Comparison of ENCODE assay signal across 8 cellular contexts in the genomic region with DNA sequence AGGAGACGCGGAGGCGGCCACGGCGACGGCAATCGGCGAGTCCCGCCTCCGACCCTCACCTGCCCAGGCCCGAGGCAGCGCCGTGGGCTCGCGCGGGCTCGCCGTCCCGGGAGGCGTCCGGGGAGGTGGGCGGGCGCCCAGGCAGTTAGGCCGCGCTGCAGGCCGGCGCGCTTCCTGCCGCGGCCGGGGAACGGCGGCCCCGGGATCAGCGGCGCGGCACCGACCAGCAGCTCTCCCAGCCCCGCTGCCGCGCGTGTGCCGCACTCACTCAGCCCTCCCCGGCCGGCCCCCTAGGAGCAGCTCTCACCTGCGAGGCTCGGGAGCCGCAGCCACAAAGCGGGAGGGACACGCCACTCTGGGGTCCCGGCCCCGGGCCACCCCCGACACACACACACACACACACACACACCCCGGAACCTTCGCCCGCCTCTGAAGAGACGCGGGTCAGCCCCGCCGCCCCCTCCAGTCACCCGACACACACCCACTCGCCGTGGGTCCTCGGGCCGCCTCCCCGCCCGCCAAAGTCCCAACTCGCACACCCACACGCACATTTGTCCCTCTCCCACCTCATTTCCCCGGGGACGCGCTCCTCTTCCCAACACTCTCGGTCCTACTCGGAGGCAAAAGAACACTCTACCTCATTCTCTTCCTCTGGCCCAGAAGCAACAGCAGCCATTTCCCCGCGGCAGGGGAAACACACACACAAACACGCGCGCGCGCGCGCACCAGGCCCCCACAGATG. TPM values are rescaled to one million over a fixed set of nuclear protein-coding genes. Genes with fewer than 3 reads are reported as not detected.
A peak's percentile ranks its signal among the peaks of the same experiment; 100 is the strongest.
DNase-seq lines count a peak whose midpoint lies in the region; ATAC-seq, FAIRE-seq and TF ChIP-seq lines count a peak whose summit lies in the region.

TSS of gene CNOT6L (minus strand) at position 702 of the 742 bp plus-strand sequence. CDS start at position 642, 60 bp downstream.

- DNase-seq in Ammon's horn (ENCODE audit: low spot score) (peak; percentile 75), GM19239 (ENCODE audit: insufficient read length, low spot score) (peak; percentile 41), HL-60 (ENCODE audit: low read depth in 1 of 2, low spot score in 1 of 2) (peak; percentile 40 to 74), SK-MEL-5 (ENCODE audit: low read depth, low spot score) (peak; percentile 27), neuronal stem cell (ENCODE audit: low spot score) (peak; percentile 65), suprapubic skin (ENCODE audit: low spot score in 2 of 2) (peak; percentile 86 to 87)
- peak; percentile 86 for DNase-seq in activated naive CD4-positive, alpha-beta T cell treated with anti-CD3 and anti-CD28 coated beads, Interleukin-2, amount 10 ng/mL, durations not matched to agents 7 days and 5 days

- H3K4me2 ChIP-seq in neuronal stem cell (ENCODE audit: insufficient read depth, low read length, poor library complexity, severe bottlenecking), result peak within 1 kb of the TSS; percentile 98

- 0% methylated on average over 9 of the region's 83 CpGs; no CpG with 5 or more reads in 1 of the 2 donors for WGBS in gastroesophageal sphincter (ENCODE audit: low coverage in 1 of 2), 2 donors
- no CpG with 5 or more reads among the region's 83 CpGs for WGBS in neuronal stem cell (ENCODE audit: extremely low coverage in 2 of 2, insufficient read length in 2 of 2, insufficient replicate concordance in 1 of 2), 2 donors
- 0% methylated on average over 33 of the region's 83 CpGs for WGBS in suprapubic skin

- peaks cover 32% of the 10 kb centered on the region for H3K36me3 Mint-ChIP-seq in activated naive CD4-positive, alpha-beta T cell treated with anti-CD3 and anti-CD28 coated beads, Interleukin-2, amount 10 ng/mL, durations not matched to agents 7 days and 5 days

- peak; percentile 77 for ATAC-seq in gastroesophageal sphincter

- H3K14ac ChIP-seq in neuronal stem cell (ENCODE audit: low read length), result peak within 1 kb of the TSS; percentile 89

- no peak within 1 kb of the TSS for H4K8ac ChIP-seq in neuronal stem cell (ENCODE audit: low read depth, low read length)

- CTCF ChIA-PET in activated naive CD4-positive, alpha-beta T cell treated with anti-CD3 and anti-CD28 coated beads, Interleukin-2, amount 10 ng/mL, durations not matched to agents 7 days and 5 days (lab: Charles Lee), result interaction anchor here (0.7 to 2.8 kb wide), 6 partner anchors 10 to 95 kb away, joined by 4 to 19 read pairs (median 10); partner anchors contain the start of gene MRPL1

- TF ChIP-seq POLR2A in gastroesophageal sphincter (IDR thresholded peaks at IDR 0.05) (peak; percentile 29 to 60), suprapubic skin (IDR thresholded peaks at IDR 0.05) (peak; percentile 24 to 38)

- peak within 1 kb of the TSS; percentile 100 for H3K27ac Mint-ChIP-seq in activated naive CD4-positive, alpha-beta T cell treated with anti-CD3 and anti-CD28 coated beads, Interleukin-2, amount 10 ng/mL, durations not matched to agents 7 days and 5 days

- peaks cover 57% of the 10 kb centered on the region for H3K4me1 Mint-ChIP-seq in activated naive CD4-positive, alpha-beta T cell treated with anti-CD3 and anti-CD28 coated beads, Interleukin-2, amount 10 ng/mL, durations not matched to agents 7 days and 5 days

- peak; percentile 72 for FAIRE-seq in GM19239 (lab: Jason Lieb, UNC)

- no peaks in the 10 kb centered on the region for H3K36me3 ChIP-seq in gastroesophageal sphincter
- no peaks in the 10 kb centered on the region for H3K36me3 ChIP-seq in neuronal stem cell (replicated peaks in 1 of 2; ENCODE audit: control insufficient read depth in 2 of 2, insufficient read depth in 2 of 2, low read length in 2 of 2)
- no peaks in the 10 kb centered on the region for H3K36me3 ChIP-seq in suprapubic skin

- peak within 1 kb of the TSS; percentile 73 for H3K23ac ChIP-seq in neuronal stem cell (ENCODE audit: low read depth, low read length, poor library complexity)

- no peak within 1 kb of the TSS for H2BK120ac ChIP-seq in neuronal stem cell (ENCODE audit: low read depth, low read length)

- H3K27me3 Mint-ChIP-seq in activated naive CD4-positive, alpha-beta T cell treated with anti-CD3 and anti-CD28 coated beads, Interleukin-2, amount 10 ng/mL, durations not matched to agents 7 days and 5 days, result peaks cover 4% of the 10 kb centered on the region

- H3K4me3 ChIP-seq in HL-60 (replicated peaks; ENCODE audit: insufficient read depth, low read length) (peak within 1 kb of the TSS; percentile 57), gastroesophageal sphincter (peak within 1 kb of the TSS; percentile 82 to 85), neuronal stem cell (ENCODE audit: low read length in 2 of 2) (peak within 1 kb of the TSS; percentile 97 to 99), suprapubic skin (peak within 1 kb of the TSS; percentile 99)

- no peaks in the 10 kb centered on the region for H3K27me3 ChIP-seq in HL-60 (ENCODE audit: insufficient read depth, poor library complexity, severe bottlenecking)
- no peaks in the 10 kb centered on the region for H3K27me3 ChIP-seq in gastroesophageal sphincter
- H3K27me3 ChIP-seq in neuronal stem cell (ENCODE audit: control insufficient read depth in 3 of 3, insufficient read depth in 3 of 3, low read depth in 1 of 3, low read length in 3 of 3), result peaks cover 0 to 8% (median 0%) of the 10 kb centered on the region in 3 experiments
- H3K27me3 ChIP-seq in suprapubic skin, result no peaks in the 10 kb centered on the region

- H4K91ac ChIP-seq in neuronal stem cell (ENCODE audit: low read depth, low read length, poor library complexity), result no peak within 1 kb of the TSS

- H2BK15ac ChIP-seq in neuronal stem cell (ENCODE audit: low read length), result peak within 1 kb of the TSS; percentile 58

- peak within 1 kb of the TSS; percentile 88 for H2AK5ac ChIP-seq in neuronal stem cell (ENCODE audit: low read depth, low read length)

- peaks cover 1% of the 10 kb centered on the region for H3K79me1 ChIP-seq in neuronal stem cell (ENCODE audit: low read depth, low read length)

- H3K9me3 ChIP-seq in gastroesophageal sphincter, result no peaks in the 10 kb centered on the region
- no peaks in the 10 kb centered on the region for H3K9me3 ChIP-seq in neuronal stem cell (replicated peaks in 1 of 2; ENCODE audit: control insufficient read depth in 2 of 2, insufficient read depth in 1 of 2, low read depth in 1 of 2, low read length in 2 of 2)
- H3K9me3 ChIP-seq in suprapubic skin, result no peaks in the 10 kb centered on the region

- H3K18ac ChIP-seq in neuronal stem cell (ENCODE audit: low read length), result peak within 1 kb of the TSS; percentile 98

- TF ChIP-seq CTCF in HL-60 (IDR thresholded peaks at IDR 0.05; ENCODE audit: insufficient read depth, low read length) (no peak), gastroesophageal sphincter (IDR thresholded peaks at IDR 0.05) (no peak), suprapubic skin (IDR thresholded peaks at IDR 0.05) (no peak)

- H2AFZ ChIP-seq in neuronal stem cell (ENCODE audit: low read length), result peak within 1 kb of the TSS; percentile 93

- H3K4ac ChIP-seq in neuronal stem cell (ENCODE audit: low read length), result no peak within 1 kb of the TSS

- peak within 1 kb of the TSS; percentile 94 for H3K9ac ChIP-seq in neuronal stem cell (ENCODE audit: low read depth, low read length, poor library complexity)

- peak within 1 kb of the TSS; percentile 3 for H2BK12ac ChIP-seq in neuronal stem cell (ENCODE audit: low read length)

- TF ChIP-seq EP300 in gastroesophageal sphincter (IDR thresholded peaks at IDR 0.05) (no peak), suprapubic skin (IDR thresholded peaks at IDR 0.05) (no peak)

- no peaks in the 10 kb centered on the region for H3K9me3 Mint-ChIP-seq in activated naive CD4-positive, alpha-beta T cell treated with anti-CD3 and anti-CD28 coated beads, Interleukin-2, amount 10 ng/mL, durations not matched to agents 7 days and 5 days

- in situ Hi-C loops in SK-MEL-5 (cut with HindIII; ENCODE audit: low pct_unique_long_range_greater_than_20kb, low sequenced_read_pairs), result no loop called here

- H3K4me1 ChIP-seq in gastroesophageal sphincter (peaks cover 0 to 56% (median 15%) of the 10 kb centered on the region in 3 donors), neuronal stem cell (ENCODE audit: control insufficient read depth in 2 of 2, insufficient read depth in 1 of 2, low read depth in 1 of 2, low read length in 2 of 2) (peaks cover 1 to 2% of the 10 kb centered on the region in 2 donors), suprapubic skin (peaks cover 42% of the 10 kb centered on the region)

- H3K4me3 Mint-ChIP-seq in activated naive CD4-positive, alpha-beta T cell treated with anti-CD3 and anti-CD28 coated beads, Interleukin-2, amount 10 ng/mL, durations not matched to agents 7 days and 5 days, result peak within 1 kb of the TSS; percentile 95

- peak within 1 kb of the TSS; percentile 96 for H3K27ac ChIP-seq in HL-60 (replicated peaks)
- peak within 1 kb of the TSS; percentile 91 to 100 (median 98) for H3K27ac ChIP-seq in gastroesophageal sphincter
- H3K27ac ChIP-seq in neuronal stem cell (replicated peaks; ENCODE audit: low read length), result peak within 1 kb of the TSS; percentile 57
- H3K27ac ChIP-seq in suprapubic skin, result peak within 1 kb of the TSS; percentile 100

- peak within 1 kb of the TSS; percentile 75 for H2BK5ac ChIP-seq in neuronal stem cell (ENCODE audit: low read length)

RNA-seq across cellular contexts. Expression of gene CNOT6L, which starts in this region (rescaled TPM):
- 3.1 and 7.2 TPM in 2 replicates for total RNA-seq in SK-MEL-5 (2014; rRNA removed; shearing (Covaris generic))
- polyA plus RNA-seq in SK-MEL-5 (2015; cell fraction: cytosol; rRNA removed), result 3.5 and 4.5 TPM in 2 replicates
- polyA plus RNA-seq in SK-MEL-5 (2015; cell fraction: nucleus; rRNA removed), result 5.3 and 11.0 TPM in 2 replicates
- total RNA-seq in gastroesophageal sphincter, result 10 to 100 TPM; 21.0 to 24.8 (median 22.3) TPM
- 4.7 TPM for polyA plus RNA-seq in neuronal stem cell (2013, experiment 1 of 2)
- polyA plus RNA-seq in neuronal stem cell (2013, experiment 2 of 2), result 5.0 TPM
- 10 to 100 TPM; 21.3 to 45.8 (median 39.6) TPM for total RNA-seq in suprapubic skin

Comparison
In these comparisons a context has a peak if more than half of its experiments do, and no peak if none do; other contexts are left out.
1. Peak in every context shown above with its lines: DNase-seq, ATAC-seq, H3K4me3 ChIP-seq and H3K27ac ChIP-seq.
2. DNase-seq: peak in every context shown above with its lines; median percentile 86 in suprapubic skin; 86 in activated naive CD4-positive, alpha-beta T cell treated with anti-CD3 and anti-CD28 coated beads, Interleukin-2, amount 10 ng/mL, durations not matched to agents 7 days and 5 days; 75 in Ammon's horn; 65 in neuronal stem cell; 57 in HL-60; 41 in GM19239; 27 in SK-MEL-5.